In the genomic region with DNA sequence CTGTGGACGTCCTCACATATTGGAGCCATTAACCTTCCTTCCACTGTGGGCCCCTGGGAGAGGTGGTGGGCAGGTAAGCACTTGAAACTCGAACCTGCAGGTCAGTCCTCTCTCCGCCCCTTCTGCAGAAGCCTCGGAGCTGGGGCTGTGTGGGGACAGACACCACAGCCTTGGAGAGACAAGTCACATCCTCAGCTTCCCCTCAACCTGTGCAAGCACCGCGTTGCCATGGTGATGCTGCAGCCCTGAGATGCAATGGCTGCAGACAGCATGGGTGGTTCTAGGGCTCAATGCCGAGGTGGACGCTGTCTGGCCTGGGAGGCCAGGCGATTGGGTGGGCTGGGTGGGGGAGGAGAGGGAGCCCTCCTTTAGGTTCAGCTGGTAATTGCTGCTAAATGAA, we compare ENCODE assay signal across 2 cellular contexts.
TF ChIP-seq lines count a peak whose summit lies in the region.

No MANE protein-coding gene starts in this region.

TF ChIP-seq in GM23338, 12 proteins besides CTCF, POLR2A, EP300 and RAD21 (continues in another document):
- TF ChIP-seq REST (IDR thresholded peaks at IDR 0.05; ENCODE audit: unreplicated experiment) (no peak), ZNF331 (CRISPR knock-in tag; IDR thresholded peaks at IDR 0.05; ENCODE audit: low read depth) (no peak), NANOG (IDR thresholded peaks at IDR 0.05; ENCODE audit: borderline replicate concordance) (no peak), CREB1 (CRISPR knock-in tag; IDR thresholded peaks at IDR 0.05; ENCODE audit: low read depth) (no peak), JUNB (IDR thresholded peaks at IDR 0.05; ENCODE audit: unreplicated experiment) (no peak), ZNF462 (CRISPR knock-in tag; IDR thresholded peaks at IDR 0.05) (no peak), EZH2 (IDR thresholded peaks at IDR 0.05; ENCODE audit: low read depth, unreplicated experiment) (no peak), STAT1 (IDR thresholded peaks at IDR 0.05; ENCODE audit: unreplicated experiment) (no peak), EZH2phosphoT487 (IDR thresholded peaks at IDR 0.05; ENCODE audit: unreplicated experiment) (no peak), ETS1 (IDR thresholded peaks at IDR 0.05) (no peak)

TF ChIP-seq in K562, 482 proteins besides CTCF, POLR2A, EP300 and RAD21:
- TF ChIP-seq RFX1 (IDR thresholded peaks at IDR 0.05): peak; percentile 52
- TF ChIP-seq POLR2G (IDR thresholded peaks at IDR 0.05; ENCODE audit: low read depth, low read length): 0 out of 2 replicates have a peak, but pooled peaks have one; percentile 15
- TF ChIP-seq ZNF146 (CRISPR knock-in tag; IDR thresholded peaks at IDR 0.05; ENCODE audit: unreplicated experiment): no peak
